Comparison of ENCODE assay signal across 26 cellular contexts in genomic region chr12:104902125-104902524, GRCh38.
"Had no signal": no experiment of that assay in that cellular context is flagged by ENCODE, and none has a peak within 500 bp of the region (broad histone marks: within the 10 kb centered on the region; RNA-seq: fewer than 3 reads in every experiment).

No MANE protein-coding gene starts in this region.

- H3K4me1 ChIP-seq: SJCRH30 had no signal

- H3K4me3 ChIP-seq: MG63, SJCRH30 had no signal

- ATAC-seq: activated T-cell treated with anti-CD3 and anti-CD28 coated beads, Interleukin-2, amount 50 U/mL, for 4 hours; Panc1 had no signal

- H3K9me3 ChIP-seq: MG63, SJCRH30, SK-N-SH had no signal

- H3K27me3 ChIP-seq: MG63, SJCRH30 had no signal

- H3K27ac ChIP-seq: RWPE1, SJCRH30, VCaP had no signal

- DNase-seq: activated CD4-positive, alpha-beta memory T cell treated with anti-CD3 and anti-CD28 coated beads for 36 hours; activated CD4-positive, alpha-beta T cell treated with anti-CD3 and anti-CD28 coated beads, Interleukin-2, amount 10 ng/mL, durations not matched to agents 7 days and 5 days; activated CD4-positive, CD25-positive, alpha-beta regulatory T cell; activated CD8-positive, alpha-beta memory T cell treated with anti-CD3 and anti-CD28 coated beads for 24 hours; activated effector memory CD4-positive, alpha-beta T cell treated with anti-CD3 and anti-CD28 coated beads, Interleukin-2, amount 50 U/mL, for 16 hours; activated naive CD4-positive, alpha-beta T cell treated with Interleukin-2 at 50 U/mL for 16 hours; activated T-cell treated with anti-CD3 and anti-CD28 coated beads, Interleukin-2, amount 50 U/mL, for 4 hours; amygdala; cerebellar nuclear complex; MG63; MV-4-11; NCI-H1092 treated with DMSO at 0.1 percent for 48 hours; NCI-H1930; NCI-H2107; NCI-H345; NCI-H510A; NCI-H526 treated with DMSO at 0.1 percent for 48 hours; NK-92 treated with Interleukin-12 subunit alpha and Interleukin-12 subunit beta, amount 100 ng/mL, for 24 hours; OCI-M1; Right ventricle myocardium superior; SJCRH30; SK-N-SH; T-helper 1 cell had no signal

- H3K36me3 ChIP-seq: MG63, SJCRH30 had no signal

- H3K9ac ChIP-seq: SK-N-SH had no signal

- H3K4me2 ChIP-seq: SK-N-SH had no signal
